Comparison of ENCODE assay signal across 14 cellular contexts in genomic region chr15:27249046-27249722, GRCh38.
DNase-seq lines count a peak whose midpoint lies in the region; ATAC-seq and TF ChIP-seq lines count a peak whose summit lies in the region.
"Had no signal": no experiment of that assay in that cellular context is flagged by ENCODE, and none has a peak within 500 bp of the region (broad histone marks: within the 10 kb centered on the region; RNA-seq: fewer than 3 reads in every experiment).

No MANE protein-coding gene starts in this region.

- no peaks in the 10 kb centered on the region for H3K27me3 ChIP-seq in SK-N-SH (ENCODE audit: insufficient read depth)

- H3K36me3 Mint-ChIP-seq in neural crest cell (ENCODE audit: low read depth), result no peaks in the 10 kb centered on the region
- H3K36me3 Mint-ChIP-seq: CD14-positive monocyte; CD8-positive, alpha-beta T cell had no signal

- no peak overlapping the region for H3K9ac ChIP-seq in SK-N-SH
- H3K9ac ChIP-seq: GM23248 had no signal

- H3K27ac Mint-ChIP-seq in neural crest cell (ENCODE audit: unreplicated experiment), result peak overlapping the region; percentile 78
- H3K27ac Mint-ChIP-seq: CD14-positive monocyte; CD8-positive, alpha-beta T cell had no signal

- TF ChIP-seq EP300 in SK-N-SH (IDR thresholded peaks at IDR 0.05; ENCODE audit: borderline replicate concordance in 1 of 2, low read depth in 1 of 2, low read length in 1 of 2), result no peak

- TF ChIP-seq CTCF in SK-N-SH (IDR thresholded peaks at IDR 0.05) (no peak), neural crest cell (conservative IDR thresholded peaks at IDR 0.05) (no peak)

- H3K4me3 ChIP-seq in SK-N-SH (ENCODE audit: low read depth in 2 of 2, low read length in 1 of 2), result no peak overlapping the region
- H3K4me3 ChIP-seq: A549, GM12878, GM23248 had no signal

- H3K36me3 ChIP-seq in SK-N-SH (replicated peaks in 1 of 2; ENCODE audit: control insufficient read depth in 1 of 2, insufficient read depth in 2 of 2, low read length in 1 of 2), result no peaks in the 10 kb centered on the region

- no peak overlapping the region for H3K4me2 ChIP-seq in SK-N-SH
- H3K4me2 ChIP-seq: A549 had no signal

- DNase-seq in SK-N-SH, result peak; percentile 64
- DNase-seq in NCI-H524 treated with DMSO at 0.1 percent for 48 hours (lab: John Stamatoyannopoulos, UW), result peak; percentile 71
- DNase-seq in neural crest cell (ENCODE audit: low read depth, low spot score), result no peak
- no peak for DNase-seq in SW480 (ENCODE audit: low spot score)
- DNase-seq: CD8-positive, alpha-beta T cell; COR-L47; GM23248; H7 had no signal

- H3K79me2 ChIP-seq in SK-N-SH (ENCODE audit: insufficient read depth), result no peaks in the 10 kb centered on the region

- peaks cover 4% of the 10 kb centered on the region for H3K4me1 Mint-ChIP-seq in neural crest cell
- H3K4me1 Mint-ChIP-seq: CD14-positive monocyte had no signal

- TF ChIP-seq RAD21 in SK-N-SH (IDR thresholded peaks at IDR 0.05; ENCODE audit: low read length), result no peak

- H3K9me3 Mint-ChIP-seq in neural crest cell, result no peaks in the 10 kb centered on the region

- H3K9me3 ChIP-seq in SK-N-SH, result no peaks in the 10 kb centered on the region
- H3K9me3 ChIP-seq: A549 had no signal

- H3K27me3 Mint-ChIP-seq in neural crest cell (ENCODE audit: low read depth), result no peaks in the 10 kb centered on the region

- ATAC-seq in SK-N-SH treated with all-trans-retinoic acid at 6 μM for 48 hours (no peak), HG03045 (IDR thresholded peaks at IDR 0.05; ENCODE audit: unreplicated experiment) (no peak), GM21786 (IDR thresholded peaks at IDR 0.05; ENCODE audit: unreplicated experiment) (no peak)
- ATAC-seq: A549; CD8-positive, alpha-beta T cell; GM12878 had no signal

- POLR2A ChIA-PET in SK-N-SH (lab: Yijun Ruan, JAX), result no interaction called here

- no peak overlapping the region for H2AFZ ChIP-seq in SK-N-SH (ENCODE audit: low read depth)
- H2AFZ ChIP-seq: GM23248 had no signal

- CTCF ChIA-PET in SK-N-SH (lab: Yijun Ruan, JAX), result interaction anchor here (0.8 to 2.5 kb wide), 10 partner anchors 9 to 772 kb away, joined by 3 to 18 read pairs (median 4); no protein-coding TSS in a partner anchor

- H4K20me1 ChIP-seq in SK-N-SH (ENCODE audit: insufficient read depth), result no peaks in the 10 kb centered on the region

- H3K9me2 ChIP-seq in SK-N-SH, result no peaks in the 10 kb centered on the region

- 52% methylated on average over 17 of the region's 23 CpGs for WGBS in SK-N-SH (ENCODE audit: low lambda C conversion rate)

- peaks cover 0 to 22% of the 10 kb centered on the region in 2 experiments; a peak in 1 of 4 replicates for H3K4me1 ChIP-seq in SK-N-SH (ENCODE audit: control insufficient read depth in 1 of 2, insufficient read depth in 2 of 2, low read depth in 1 of 2, low read length in 1 of 2)
- H3K4me1 ChIP-seq: A549 had no signal

- no peaks in the 10 kb centered on the region for H3F3A ChIP-seq in SK-N-SH (replicated peaks; ENCODE audit: insufficient read depth)

- H3K4me3 Mint-ChIP-seq in neural crest cell, result no peak overlapping the region
- H3K4me3 Mint-ChIP-seq: CD14-positive monocyte; CD8-positive, alpha-beta T cell had no signal

- H3K27ac ChIP-seq in SK-N-SH (ENCODE audit: low read depth in 2 of 2, low read length in 1 of 2), result peak overlapping the region in 1 of 2 experiments; percentile 74; a peak in 2 of 4 replicates
- H3K27ac ChIP-seq: A549, GM23248 had no signal

TF ChIP-seq in SK-N-SH, 30 proteins besides CTCF, POLR2A, EP300 and RAD21:
- TF ChIP-seq MEF2A (IDR thresholded peaks at IDR 0.05; ENCODE audit: borderline replicate concordance, low read depth), result no peak
- no peak for TF ChIP-seq ZBTB33 (IDR thresholded peaks at IDR 0.05; ENCODE audit: borderline replicate concordance, low read depth)
- no peak for TF ChIP-seq POLR2AphosphoS5 (IDR thresholded peaks at IDR 0.05; ENCODE audit: low read depth, low read length)
- no peak for TF ChIP-seq GABPA (IDR thresholded peaks at IDR 0.05; ENCODE audit: low read depth)
- TF ChIP-seq TAF1 (IDR thresholded peaks at IDR 0.05; ENCODE audit: borderline replicate concordance, low read depth, low read length), result no peak
- TF ChIP-seq SMC3 (IDR thresholded peaks at IDR 0.05; ENCODE audit: low read depth, low read length), result no peak

TF ChIP-seq in SK-N-SH treated with all-trans-retinoic acid at 6 μM for 48 hours, 23 proteins besides CTCF, POLR2A, EP300 and RAD21:
- no peak for TF ChIP-seq SNAI2 (CRISPR knock-in tag; IDR thresholded peaks at IDR 0.05)
- TF ChIP-seq ZFP3 (CRISPR knock-in tag; IDR thresholded peaks at IDR 0.05), result no peak
- no peak for TF ChIP-seq CSDC2 (CRISPR knock-in tag; IDR thresholded peaks at IDR 0.05)
- TF ChIP-seq ARNTL (CRISPR knock-in tag; IDR thresholded peaks at IDR 0.05; ENCODE audit: borderline replicate concordance, low read depth), result no peak
- TF ChIP-seq BACH2 (CRISPR knock-in tag; IDR thresholded peaks at IDR 0.05; ENCODE audit: borderline replicate concordance), result no peak
- TF ChIP-seq CSRNP3 (CRISPR knock-in tag; IDR thresholded peaks at IDR 0.05), result no peak
- no peak for TF ChIP-seq ZNF565 (CRISPR knock-in tag; conservative IDR thresholded peaks at IDR 0.05; ENCODE audit: low read depth)
- no peak for TF ChIP-seq CREB5 (CRISPR knock-in tag; IDR thresholded peaks at IDR 0.05; ENCODE audit: low read depth)

Comparison
In these comparisons a context has a peak if more than half of its experiments do, and no peak if none do; other contexts are left out.
1. DNase-seq: peak in SK-N-SH (single experiment) and NCI-H524 treated with DMSO at 0.1 percent for 48 hours (single experiment); none in neural crest cell (single experiment) and SW480 (single experiment).